ENCODE assay signal across 20 cellular contexts in the genomic region with DNA sequence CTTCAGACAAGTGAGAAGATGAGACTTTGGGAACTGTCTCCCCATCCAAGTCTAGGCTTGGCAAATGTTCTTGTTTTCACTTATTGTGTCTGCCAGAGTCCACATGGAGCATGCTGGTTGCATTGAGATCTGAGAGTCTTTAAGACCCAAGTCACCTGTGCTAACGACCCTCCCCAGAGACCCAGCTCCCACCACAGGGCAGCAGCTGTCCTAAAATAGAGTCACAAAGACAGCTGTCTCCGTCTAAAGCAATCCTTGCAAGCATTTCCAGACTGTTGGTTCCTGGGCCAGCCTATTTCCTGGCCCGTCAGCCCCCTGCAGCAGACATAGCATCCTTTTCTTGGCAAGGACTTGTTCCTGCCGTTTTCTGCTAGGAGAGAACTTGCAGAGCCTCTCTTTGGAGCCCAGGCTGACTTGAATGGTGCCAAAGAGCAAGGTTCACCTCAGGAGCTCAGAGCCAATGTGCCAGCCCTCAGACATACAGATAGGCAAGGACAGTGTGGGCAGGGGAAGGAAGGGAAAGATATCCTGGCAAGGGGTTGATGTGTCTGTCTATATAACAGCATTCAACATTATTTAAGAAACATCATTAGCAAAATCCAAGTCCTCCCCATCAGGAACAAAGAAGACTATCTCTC. TPM values are rescaled to one million over a fixed set of nuclear protein-coding genes. Genes with fewer than 3 reads are reported as not detected.
"Had no signal": no experiment of that assay in that cellular context is flagged by ENCODE, and none has a peak within 500 bp of the region (broad histone marks: within the 10 kb centered on the region; RNA-seq: fewer than 3 reads in every experiment).

No MANE protein-coding gene starts in this region.

- ATAC-seq: activated naive CD8-positive, alpha-beta T cell treated with anti-CD3 and anti-CD28 coated beads, Interleukin-2, amount 50 U/mL, for 24 hours; gastroesophageal sphincter; left lung; mucosa of descending colon; natural killer cell; stimulated activated naive CD8-positive, alpha-beta T cell treated with anti-CD3 and anti-CD28 coated beads, Interleukin-15, Interleukin-2, amounts not matched to agents 100 U/mL and 50 U/mL, for 24 hours had no signal

- H3K4me3 Mint-ChIP-seq: activated naive CD4-positive, alpha-beta T cell treated with anti-CD3 and anti-CD28 coated beads for 36 hours; activated naive CD8-positive, alpha-beta T cell treated with anti-CD3 and anti-CD28 coated beads, Interleukin-2, amount 50 U/mL, for 24 hours; memory B cell; natural killer cell had no signal

- H3K27ac Mint-ChIP-seq: activated naive CD4-positive, alpha-beta T cell treated with anti-CD3 and anti-CD28 coated beads for 36 hours; activated naive CD8-positive, alpha-beta T cell treated with anti-CD3 and anti-CD28 coated beads, Interleukin-2, amount 50 U/mL, for 24 hours; activated T-helper 2 cell treated with anti-CD3 and anti-CD28 coated beads, Interferon-gamma antibody, Interleukin-2, Interleukin-4, amounts not matched to agents 10 μg/mL and 5 μg/mL and 100 μg/mL, durations not matched to agents 14 hours and 24 hours and 36 hours; memory B cell; natural killer cell had no signal

- H3K9me3 Mint-ChIP-seq: activated naive CD4-positive, alpha-beta T cell treated with anti-CD3 and anti-CD28 coated beads for 36 hours; activated naive CD8-positive, alpha-beta T cell treated with anti-CD3 and anti-CD28 coated beads, Interleukin-2, amount 50 U/mL, for 24 hours; activated T-helper 2 cell treated with anti-CD3 and anti-CD28 coated beads, Interferon-gamma antibody, Interleukin-2, Interleukin-4, amounts not matched to agents 10 μg/mL and 5 μg/mL and 100 μg/mL, durations not matched to agents 14 hours and 24 hours and 36 hours; natural killer cell had no signal

- H3K36me3 Mint-ChIP-seq: memory B cell, natural killer cell had no signal

- H3K36me3 ChIP-seq: ascending aorta, gastroesophageal sphincter, left lung, upper lobe of left lung had no signal

- H3K4me1 Mint-ChIP-seq: activated naive CD8-positive, alpha-beta T cell treated with anti-CD3 and anti-CD28 coated beads, Interleukin-2, amount 50 U/mL, for 24 hours; memory B cell; natural killer cell had no signal

- DNase-seq: activated CD4-positive, CD25-positive, alpha-beta regulatory T cell treated with anti-CD3 and anti-CD28 coated beads, Interleukin-2, amount 50 U/mL, for 72 hours; activated naive CD4-positive, alpha-beta T cell treated with anti-CD3 and anti-CD28 coated beads for 36 hours; activated naive CD8-positive, alpha-beta T cell treated with anti-CD3 and anti-CD28 coated beads, Interleukin-2, amount 50 U/mL, for 24 hours; activated T-cell treated with anti-CD3 and anti-CD28 coated beads for 4 hours; islet precursor cell; mucosa of descending colon; natural killer cell; small intestine; stimulated activated CD4-positive, alpha-beta T cell treated with anti-CD3 and anti-CD28 coated beads, Interleukin-4, amount 100 ng/mL, for 24 hours; stimulated activated naive CD8-positive, alpha-beta T cell treated with anti-CD3 and anti-CD28 coated beads, Interleukin-15, Interleukin-2, amounts not matched to agents 100 U/mL and 50 U/mL, for 24 hours; T-helper 1 cell; T1000; testis; upper lobe of left lung had no signal

- H3K27me3 ChIP-seq: ascending aorta, testis had no signal

- H3K4me3 ChIP-seq: ascending aorta, gastroesophageal sphincter, hepatocyte, left lung, mucosa of descending colon, testis, upper lobe of left lung had no signal

- H3K9me3 ChIP-seq: ascending aorta, gastroesophageal sphincter, left lung, mucosa of descending colon, testis, upper lobe of left lung had no signal

- H3K4me1 ChIP-seq: ascending aorta, left lung, testis had no signal

RNA-seq across cellular contexts. Expression of a gene that starts 1.8 kb away (rescaled TPM):
- total RNA-seq: activated naive CD4-positive, alpha-beta T cell treated with anti-CD3 and anti-CD28 coated beads for 36 hours; activated T-helper 2 cell treated with anti-CD3 and anti-CD28 coated beads, Interferon-gamma antibody, Interleukin-2, Interleukin-4, amounts not matched to agents 10 μg/mL and 5 μg/mL and 100 μg/mL, durations not matched to agents 14 hours and 24 hours and 36 hours; left lung; natural killer cell; upper lobe of left lung had no signal
- polyA plus RNA-seq: hepatocyte had no signal

RNA-seq across cellular contexts. Expression of a gene that starts 43.0 kb away (rescaled TPM):
- total RNA-seq: ascending aorta had no signal
- polyA plus RNA-seq: hepatocyte had no signal
